23 cellular contexts compared by ENCODE assay signal in the genomic region with DNA sequence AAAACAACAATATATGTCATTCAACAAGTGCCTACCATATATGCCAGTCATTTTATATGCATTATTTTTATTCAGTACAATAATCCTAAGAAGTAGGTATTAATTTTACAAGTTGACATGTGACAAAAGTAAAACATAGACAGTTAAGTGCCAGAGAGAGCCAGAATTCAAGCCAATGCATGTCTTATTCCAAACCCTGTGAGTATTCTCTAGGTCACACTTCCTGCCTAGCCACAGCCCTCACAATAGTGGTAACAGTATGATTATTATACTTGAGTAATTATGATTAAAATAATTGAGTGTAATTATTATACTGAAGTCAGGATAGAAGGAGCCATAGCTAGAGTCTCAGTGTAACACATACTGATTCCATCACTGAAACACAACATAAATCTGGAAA.
"Had no signal": no experiment of that assay in that cellular context is flagged by ENCODE, and none has a peak within 500 bp of the region (broad histone marks: within the 10 kb centered on the region; RNA-seq: fewer than 3 reads in every experiment).

No MANE protein-coding gene starts in this region.

- H3K4me3 ChIP-seq: SJSA1, SK-N-MC had no signal

- H3K27ac ChIP-seq: SJSA1, SK-N-MC had no signal

- ATAC-seq: HepG2 had no signal

- H3K9me3 ChIP-seq: SJSA1 had no signal

- H3K27me3 ChIP-seq: SJSA1 had no signal

- H3K36me3 ChIP-seq: SJSA1 had no signal

- FAIRE-seq: HepG2, RCC 7860 had no signal

- DNase-seq: IMR-90, Karpas-422, KG1, MM.1S, NCI-H1092 treated with DMSO at 0.1 percent for 48 hours, NCI-H1436, NCI-H187, NCI-H2029, NCI-H2081 treated with DMSO at 0.1 percent for 48 hours, NCI-H2171, NCI-H226, NCI-H446, NCI-H510A, NCI-H524 treated with DMSO at 0.1 percent for 48 hours, NCI-H69, NCI-H774, Right ventricle myocardium superior, RPMI8226, SIG-M5 had no signal

- H3K4me1 ChIP-seq: SJSA1 had no signal
